Comparison of ENCODE assay signal across 21 cellular contexts in genomic region chr4:2064276-2064991, GRCh38. TPM values are rescaled to one million over a fixed set of nuclear protein-coding genes. Genes with fewer than 3 reads are reported as not detected.
A peak's percentile ranks its signal among the peaks of the same experiment; 100 is the strongest.
DNase-seq lines count a peak whose midpoint lies in the region; ATAC-seq, FAIRE-seq and TF ChIP-seq lines count a peak whose summit lies in the region.
"Had no signal": no experiment of that assay in that cellular context is flagged by ENCODE, and none has a peak within 500 bp of the region (broad histone marks: within the 10 kb centered on the region; RNA-seq: fewer than 3 reads in every experiment).

No MANE protein-coding gene starts in this region.

- no peaks in the 10 kb centered on the region for H3K4me1 Mint-ChIP-seq in natural killer cell treated with Interleukin-12 subunit alpha and Interleukin-12 subunit beta and Interleukin-15 and Interleukin-18, amount 100 ng/mL, for 72 hours (ENCODE audit: low read depth in 2 of 2)
- no peaks in the 10 kb centered on the region for H3K4me1 Mint-ChIP-seq in natural killer cell
- peaks cover 7% of the 10 kb centered on the region for H3K4me1 Mint-ChIP-seq in WTC11
- H3K4me1 Mint-ChIP-seq: activated CD4-positive, alpha-beta T cell treated with anti-CD3 and anti-CD28 coated beads, Interleukin-2, amount 10 ng/mL, durations not matched to agents 7 days and 5 days; CD4-positive, CD25-positive, alpha-beta regulatory T cell had no signal

- no peak overlapping the region for H3K4me3 Mint-ChIP-seq in natural killer cell treated with Interleukin-12 subunit alpha and Interleukin-12 subunit beta and Interleukin-15 and Interleukin-18, amount 100 ng/mL, for 72 hours
- no peak overlapping the region for H3K4me3 Mint-ChIP-seq in natural killer cell
- no peak overlapping the region for H3K4me3 Mint-ChIP-seq in WTC11
- H3K4me3 Mint-ChIP-seq: activated CD4-positive, alpha-beta T cell treated with anti-CD3 and anti-CD28 coated beads, Interleukin-2, amount 10 ng/mL, durations not matched to agents 7 days and 5 days; CD4-positive, CD25-positive, alpha-beta regulatory T cell; H9; naive thymus-derived CD4-positive, alpha-beta T cell had no signal

- POLR2A ChIA-PET in WTC11 (lab: Charles Lee) (no interaction called here), HepG2 (lab: Yijun Ruan, JAX) (no interaction called here)

- ATAC-seq in natural killer cell treated with Interleukin-12 subunit alpha and Interleukin-12 subunit beta and Interleukin-15 and Interleukin-18, amount 100 ng/mL, for 72 hours: no peak
- ATAC-seq in natural killer cell: no peak
- no peak for ATAC-seq in WTC11
- ATAC-seq in HepG2: no peak
- no peak for ATAC-seq in HG02884 (IDR thresholded peaks at IDR 0.05; ENCODE audit: unreplicated experiment)
- ATAC-seq: naive thymus-derived CD4-positive, alpha-beta T cell had no signal

- H3K27ac ChIP-seq in HepG2 (ENCODE audit: extremely low read length, insufficient read depth, low read length) (no peak overlapping the region), substantia nigra (ENCODE audit: low read depth, low read length, poor library complexity, severe bottlenecking) (no peak overlapping the region)
- H3K27ac ChIP-seq: ascending aorta, hepatocyte, vagina had no signal

- H3K79me2 ChIP-seq in HepG2 (ENCODE audit: insufficient read depth, low read length): no peaks in the 10 kb centered on the region
- H3K79me2 ChIP-seq: hepatocyte had no signal

- H3K4me3 ChIP-seq in HepG2 (replicated peaks in 1 of 3; ENCODE audit: insufficient read depth in 1 of 3, low read depth in 2 of 3, low read length in 3 of 3): no peak overlapping the region
- H3K4me3 ChIP-seq: ascending aorta, hepatocyte, MG63, vagina had no signal

- WGBS in HepG2 (ENCODE audit: low lambda C conversion rate): 93% methylated on average over 11 of the region's 40 CpGs

- no peaks in the 10 kb centered on the region for H3K9me3 ChIP-seq in HepG2 (ENCODE audit: low read length)
- H3K9me3 ChIP-seq: ascending aorta, MG63, vagina had no signal

- H4K20me1 ChIP-seq in HepG2 (ENCODE audit: insufficient read depth, low read length): no peaks in the 10 kb centered on the region

- CTCF ChIA-PET in WTC11 (lab: Charles Lee) (no interaction called here), HepG2 (lab: Yijun Ruan, JAX; ENCODE audit: low intra/inter-chr PET ratio, low total read pairs) (no interaction called here)

- no peaks in the 10 kb centered on the region for H3K9me3 Mint-ChIP-seq in natural killer cell treated with Interleukin-12 subunit alpha and Interleukin-12 subunit beta and Interleukin-15 and Interleukin-18, amount 100 ng/mL, for 72 hours
- H3K9me3 Mint-ChIP-seq in natural killer cell: no peaks in the 10 kb centered on the region
- no peaks in the 10 kb centered on the region for H3K9me3 Mint-ChIP-seq in WTC11
- H3K9me3 Mint-ChIP-seq: activated CD4-positive, alpha-beta T cell treated with anti-CD3 and anti-CD28 coated beads, Interleukin-2, amount 10 ng/mL, durations not matched to agents 7 days and 5 days; CD4-positive, CD25-positive, alpha-beta regulatory T cell; H9 had no signal

- no peak for TF ChIP-seq RAD21 in HepG2 (CRISPR knock-in tag; IDR thresholded peaks at IDR 0.05)

- H3K4me1 ChIP-seq in HepG2 (ENCODE audit: insufficient read depth, low read length): peaks cover 58% of the 10 kb centered on the region
- H3K4me1 ChIP-seq: ascending aorta had no signal

- H2AFZ ChIP-seq in HepG2 (ENCODE audit: low read length): no peak overlapping the region
- H2AFZ ChIP-seq: hepatocyte had no signal

- H3K4me2 ChIP-seq in HepG2 (ENCODE audit: low read depth, low read length): no peak overlapping the region
- H3K4me2 ChIP-seq: hepatocyte had no signal

- intact Hi-C loops in natural killer cell (cut with micrococcal nuclease): no loop called here
- intact Hi-C loops in HepG2 (cut with micrococcal nuclease; ENCODE audit: unreplicated experiment): no loop called here

- H3K36me3 Mint-ChIP-seq in natural killer cell treated with Interleukin-12 subunit alpha and Interleukin-12 subunit beta and Interleukin-15 and Interleukin-18, amount 100 ng/mL, for 72 hours: no peaks in the 10 kb centered on the region
- no peaks in the 10 kb centered on the region for H3K36me3 Mint-ChIP-seq in natural killer cell
- no peaks in the 10 kb centered on the region for H3K36me3 Mint-ChIP-seq in WTC11
- H3K36me3 Mint-ChIP-seq: CD4-positive, CD25-positive, alpha-beta regulatory T cell; naive thymus-derived CD4-positive, alpha-beta T cell had no signal

- H3K36me3 ChIP-seq in HepG2 (replicated peaks in 1 of 2; ENCODE audit: control insufficient read depth in 1 of 2, insufficient read depth in 2 of 2, low read length in 2 of 2): no peaks in the 10 kb centered on the region
- H3K36me3 ChIP-seq: ascending aorta, MG63, vagina had no signal

- H3K27me3 Mint-ChIP-seq in natural killer cell treated with Interleukin-12 subunit alpha and Interleukin-12 subunit beta and Interleukin-15 and Interleukin-18, amount 100 ng/mL, for 72 hours: peaks cover 0 to 2% of the 10 kb centered on the region in 2 donors
- peaks cover 0 to 6% of the 10 kb centered on the region in 2 donors for H3K27me3 Mint-ChIP-seq in natural killer cell (ENCODE audit: low read depth in 2 of 2)
- H3K27me3 Mint-ChIP-seq in WTC11 (ENCODE audit: low read depth): peaks cover 18% of the 10 kb centered on the region
- H3K27me3 Mint-ChIP-seq: CD4-positive, CD25-positive, alpha-beta regulatory T cell had no signal

- no peak for FAIRE-seq in HepG2 (lab: Jason Lieb, UNC)
- FAIRE-seq: RCC 7860 had no signal

- H3K9ac ChIP-seq in HepG2 (ENCODE audit: insufficient read depth, low read depth, low read length): no peak overlapping the region

- TF ChIP-seq CTCF in natural killer cell (IDR thresholded peaks at IDR 0.05) (no peak), WTC11 (IDR thresholded peaks at IDR 0.05) (no peak), HepG2 (CRISPR knock-in tag; IDR thresholded peaks at IDR 0.05) (no peak)

- BruUV-seq in HepG2 (replicated peaks; lab: Mats Ljungman, UMichigan): no TSS peak

- TF ChIP-seq EP300 in HepG2 (IDR thresholded peaks at IDR 0.05; ENCODE audit: low read depth in 2 of 2, low read length in 2 of 2) (no peak), HepG2 (CRISPR knock-in tag; IDR thresholded peaks at IDR 0.05; ENCODE audit: borderline replicate concordance) (no peak)

- no peak overlapping the region for H3K27ac Mint-ChIP-seq in natural killer cell treated with Interleukin-12 subunit alpha and Interleukin-12 subunit beta and Interleukin-15 and Interleukin-18, amount 100 ng/mL, for 72 hours
- H3K27ac Mint-ChIP-seq in natural killer cell (no peak overlapping the region), WTC11 (no peak overlapping the region)
- H3K27ac Mint-ChIP-seq: activated CD4-positive, alpha-beta T cell treated with anti-CD3 and anti-CD28 coated beads, Interleukin-2, amount 10 ng/mL, durations not matched to agents 7 days and 5 days; H9; naive thymus-derived CD4-positive, alpha-beta T cell had no signal

- peak; percentile 48 for DNase-seq in natural killer cell treated with Interleukin-12 subunit alpha and Interleukin-12 subunit beta and Interleukin-15 and Interleukin-18, amount 100 ng/mL, for 72 hours (ENCODE audit: low spot score)
- DNase-seq in natural killer cell: no peak
- DNase-seq in WTC11 (ENCODE audit: low spot score): peak; percentile 16
- DNase-seq in HepG2 (ENCODE audit: low spot score): no peak
- DNase-seq in NCI-H187 (lab: John Stamatoyannopoulos, UW): no peak
- DNase-seq in substantia nigra (lab: John Stamatoyannopoulos, UW): no peak
- no peak for DNase-seq in globus pallidus (ENCODE audit: low spot score)
- DNase-seq: activated CD4-positive, alpha-beta T cell treated with anti-CD3 and anti-CD28 coated beads, Interleukin-2, amount 10 ng/mL, durations not matched to agents 7 days and 5 days; CD4-positive, CD25-positive, alpha-beta regulatory T cell; cerebellar nuclear complex; H9; MG63; naive thymus-derived CD4-positive, alpha-beta T cell; NCI-H1694; stimulated activated CD4-positive, alpha-beta T cell treated with anti-CD3 and anti-CD28 coated beads, Interleukin-4, amount 100 ng/mL, for 24 hours had no signal

- no peaks in the 10 kb centered on the region for H3K27me3 ChIP-seq in HepG2 (ENCODE audit: control insufficient read depth in 1 of 2, insufficient read depth in 2 of 2, low read length in 2 of 2)
- H3K27me3 ChIP-seq: MG63 had no signal

- no peak for TF ChIP-seq POLR2A in HepG2 (IDR thresholded peaks at IDR 0.05; ENCODE audit: insufficient read depth in 1 of 2, low read depth in 2 of 2, low read length in 2 of 2)

- in situ Hi-C loops in HepG2 (cut with HindIII; ENCODE audit: extremely low pct_ligation_motif_present, low pct_unique_long_range_greater_than_20kb): no loop called here

RNA-seq across cellular contexts. Expression of gene NAT8L, which starts 5.3 kb away (rescaled TPM):
- under 1 TPM; 0.05 to 0.08 TPM for total RNA-seq in natural killer cell treated with Interleukin-12 subunit alpha and Interleukin-12 subunit beta and Interleukin-15 and Interleukin-18, amount 100 ng/mL, for 72 hours
- total RNA-seq in natural killer cell (not detected), WTC11 (2021) (19.7 to 20.2 TPM (median 20.0 TPM) in 3 replicates), HepG2 (2016; rRNA removed; fragmentation: Illumina TruSeq; extraction: Trizol) (1.6 and 3.3 TPM in 2 replicates)
- 0.40 and 0.53 TPM in 2 replicates for total RNA-seq in HepG2 (2016; cell fraction: cytosol; rRNA removed; fragmentation: Illumina TruSeq; extraction: Trizol; ENCODE audit: low read depth)
- total RNA-seq in HepG2 (2016; cell fraction: insoluble cytoplasmic fraction; rRNA removed; fragmentation: Illumina TruSeq; extraction: Trizol): 1.7 and 3.2 TPM in 2 replicates
- total RNA-seq in HepG2 (2016; cell fraction: membrane; rRNA removed; fragmentation: Illumina TruSeq; extraction: Trizol): 1.5 and 1.7 TPM in 2 replicates
- total RNA-seq in HepG2 (2016; cell fraction: nucleus; rRNA removed; fragmentation: Illumina TruSeq; extraction: Trizol): 2.9 and 3.4 TPM in 2 replicates
- polyA plus RNA-seq in HepG2 (2011; rRNA removed): 2.2 and 3.4 TPM in 2 replicates
- polyA plus RNA-seq in HepG2 (2011; cell fraction: cytosol; rRNA removed): 4.1 and 4.4 TPM in 2 replicates
- polyA plus RNA-seq in HepG2 (2011; cell fraction: nucleus; rRNA removed): 11.8 TPM in 2 replicates
- polyA plus RNA-seq in HepG2 (2012): 1.1 and 3.9 TPM in 2 replicates
- 0.63 and 0.64 TPM in 2 replicates for polyA plus RNA-seq in HepG2 (2016; cell fraction: cytosol; fragmentation: Illumina TruSeq; extraction: Trizol; ENCODE audit: low read depth)
- polyA plus RNA-seq in HepG2 (2016; cell fraction: insoluble cytoplasmic fraction; fragmentation: Illumina TruSeq; extraction: Trizol; ENCODE audit: low read depth): 3.1 and 3.9 TPM in 2 replicates
- 1.5 and 1.8 TPM in 2 replicates for polyA plus RNA-seq in HepG2 (2016; cell fraction: membrane; fragmentation: Illumina TruSeq; extraction: Trizol; ENCODE audit: low read depth)
- 8.3 and 8.8 TPM in 2 replicates for polyA plus RNA-seq in HepG2 (2016; cell fraction: nucleus; fragmentation: Illumina TruSeq; extraction: Trizol; ENCODE audit: insufficient read depth, low read depth)
- 10.6 and 14.5 TPM in 2 replicates for polyA minus RNA-seq in HepG2 (2011; rRNA and poly(A)+ RNA removed; ENCODE audit: low replicate concordance)
- polyA minus RNA-seq in HepG2 (2011; cell fraction: cytosol; rRNA and poly(A)+ RNA removed): 3.8 and 4.2 TPM in 2 replicates
- 2.4 and 2.9 TPM in 2 replicates for polyA minus RNA-seq in HepG2 (2011; cell fraction: nucleus; rRNA and poly(A)+ RNA removed)
- total RNA-seq: ascending aorta had no signal
- polyA plus RNA-seq: AG04450; naive thymus-derived CD4-positive, alpha-beta T cell had no signal

RNA-seq across cellular contexts. Expression of gene NELFA, which starts 55.7 kb away (rescaled TPM):
- 10 to 100 TPM; 29.6 to 59.3 TPM for total RNA-seq in natural killer cell treated with Interleukin-12 subunit alpha and Interleukin-12 subunit beta and Interleukin-15 and Interleukin-18, amount 100 ng/mL, for 72 hours
- total RNA-seq in natural killer cell (10 to 100 TPM; 38.7 to 47.6 (median 46.0) TPM), WTC11 (2021) (63.3 to 72.6 TPM (median 69.2 TPM) in 3 replicates), HepG2 (2016; rRNA removed; fragmentation: Illumina TruSeq; extraction: Trizol) (11.4 and 18.5 TPM in 2 replicates)
- 11.0 and 11.5 TPM in 2 replicates for total RNA-seq in HepG2 (2016; cell fraction: cytosol; rRNA removed; fragmentation: Illumina TruSeq; extraction: Trizol; ENCODE audit: low read depth)
- 10.3 and 19.4 TPM in 2 replicates for total RNA-seq in HepG2 (2016; cell fraction: insoluble cytoplasmic fraction; rRNA removed; fragmentation: Illumina TruSeq; extraction: Trizol)
- 15.4 and 15.7 TPM in 2 replicates for total RNA-seq in HepG2 (2016; cell fraction: membrane; rRNA removed; fragmentation: Illumina TruSeq; extraction: Trizol)
- 15.3 and 18.5 TPM in 2 replicates for total RNA-seq in HepG2 (2016; cell fraction: nucleus; rRNA removed; fragmentation: Illumina TruSeq; extraction: Trizol)
- polyA plus RNA-seq in HepG2 (2011; rRNA removed): 13.3 and 14.6 TPM in 2 replicates
- 6.5 and 13.6 TPM in 2 replicates for polyA plus RNA-seq in HepG2 (2011; cell fraction: cytosol; rRNA removed)
- 45.3 and 58.0 TPM in 2 replicates for polyA plus RNA-seq in HepG2 (2011; cell fraction: nucleus; rRNA removed)
- polyA plus RNA-seq in HepG2 (2012): 16.5 and 18.9 TPM in 2 replicates
- polyA plus RNA-seq in HepG2 (2016; cell fraction: cytosol; fragmentation: Illumina TruSeq; extraction: Trizol; ENCODE audit: low read depth): 6.0 and 6.9 TPM in 2 replicates
- 18.4 and 25.2 TPM in 2 replicates for polyA plus RNA-seq in HepG2 (2016; cell fraction: insoluble cytoplasmic fraction; fragmentation: Illumina TruSeq; extraction: Trizol; ENCODE audit: low read depth)
- polyA plus RNA-seq in HepG2 (2016; cell fraction: membrane; fragmentation: Illumina TruSeq; extraction: Trizol; ENCODE audit: low read depth): 9.2 and 10.2 TPM in 2 replicates
- 43.4 and 47.9 TPM in 2 replicates for polyA plus RNA-seq in HepG2 (2016; cell fraction: nucleus; fragmentation: Illumina TruSeq; extraction: Trizol; ENCODE audit: insufficient read depth, low read depth)
- polyA minus RNA-seq in HepG2 (2011; rRNA and poly(A)+ RNA removed; ENCODE audit: low replicate concordance): 8.8 and 40.6 TPM in 2 replicates
- polyA minus RNA-seq in HepG2 (2011; cell fraction: cytosol; rRNA and poly(A)+ RNA removed): 11.3 and 19.9 TPM in 2 replicates
- polyA minus RNA-seq in HepG2 (2011; cell fraction: nucleus; rRNA and poly(A)+ RNA removed): 29.0 and 37.0 TPM in 2 replicates

Comparison
In these comparisons a context has a peak if more than half of its experiments do, and no peak if none do; other contexts are left out.
1. DNase-seq: peak in natural killer cell treated with Interleukin-12 subunit alpha and Interleukin-12 subunit beta and Interleukin-15 and Interleukin-18, amount 100 ng/mL, for 72 hours (single experiment) and WTC11 (single experiment); none in natural killer cell (single experiment), HepG2 (single experiment), NCI-H187 (0 of 2), substantia nigra (0 of 49) and globus pallidus (single experiment).